8 cellular contexts compared by ENCODE assay signal in the genomic region with DNA sequence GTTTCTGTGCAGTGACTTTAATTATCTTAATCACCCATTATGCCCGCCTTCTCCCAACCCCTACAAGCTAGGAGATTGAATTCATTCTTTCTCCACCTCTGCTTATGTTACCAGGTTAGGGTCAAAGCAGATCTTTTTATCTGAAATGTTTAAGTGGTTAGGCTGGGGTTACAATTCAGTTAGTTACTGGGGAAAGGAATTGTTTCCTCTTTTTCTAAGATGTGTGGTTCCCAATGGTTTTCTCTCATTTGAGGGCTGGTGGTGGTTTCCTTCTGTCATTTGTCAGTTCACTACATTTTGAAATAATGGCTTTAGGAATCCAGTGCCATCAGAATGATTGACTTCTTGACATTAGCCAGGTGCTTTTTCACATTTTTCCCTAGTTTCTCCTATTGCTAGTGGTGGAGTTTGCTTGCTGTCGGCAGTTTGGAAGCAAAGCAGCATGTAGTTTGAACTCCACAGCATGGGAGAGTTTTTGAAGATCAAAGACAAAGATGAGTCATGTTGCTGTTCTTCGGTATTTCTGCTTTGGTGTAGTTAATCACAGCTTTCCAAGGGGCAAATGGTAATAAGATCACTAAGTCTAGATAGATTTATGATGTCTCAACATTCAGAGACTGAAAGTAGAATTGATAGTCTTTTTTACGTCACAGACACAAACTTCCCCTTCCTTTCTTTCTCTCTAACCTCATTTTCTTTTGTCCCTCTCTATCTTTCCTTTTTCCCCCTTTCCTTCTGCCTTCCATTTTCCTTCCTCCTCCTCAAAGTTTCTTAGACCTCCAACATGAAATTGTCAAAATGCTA.
A peak's percentile ranks its signal among the peaks of the same experiment; 100 is the strongest.
DNase-seq lines count a peak whose midpoint lies in the region; ATAC-seq, FAIRE-seq and TF ChIP-seq lines count a peak whose summit lies in the region.

No MANE protein-coding gene starts in this region.

- H3K27ac ChIP-seq in kidney (ENCODE audit: low read depth in 2 of 2, low read length in 2 of 2), result no peak overlapping the region

- H3K4me3 Mint-ChIP-seq in HFFc6 (peak overlapping the region; percentile 11; the same call in 1 of the 2 replicates), T-helper 17 cell (no peak overlapping the region)

- H3K36me3 ChIP-seq in kidney (ENCODE audit: control insufficient read depth in 1 of 2, insufficient read depth in 2 of 2, low read length in 2 of 2), result no peaks in the 10 kb centered on the region

- TF ChIP-seq CTCF in HFFc6 (IDR thresholded peaks at IDR 0.05), result no peak
- no peak for TF ChIP-seq CTCF in kidney (IDR thresholded peaks at IDR 0.05; ENCODE audit: borderline replicate concordance, extremely low read depth, insufficient read depth)

- H3K36me3 Mint-ChIP-seq in HFFc6 (ENCODE audit: low read depth) (peaks cover 10% of the 10 kb centered on the region; the same call in 1 of the 2 replicates), T-helper 17 cell (ENCODE audit: low read depth) (peaks cover 2% of the 10 kb centered on the region)

- DNase-seq in COLO829 (ENCODE audit: low spot score), result peak; percentile 96
- DNase-seq in HFFc6, result peak; percentile 50
- DNase-seq in T-helper 17 cell, result no peak
- DNase-seq in kidney tubule cell (ENCODE audit: low spot score), result peak; percentile 62
- DNase-seq in mucosa of gallbladder (ENCODE audit: low spot score), result no peak
- no peak for DNase-seq in NCI-H1930 (lab: John Stamatoyannopoulos, UW)
- DNase-seq in kidney, result no peak

- intact Hi-C loops in kidney (cut with DNase I), result no loop called here

- H3K4me1 ChIP-seq in kidney (ENCODE audit: control insufficient read depth in 1 of 2, insufficient read depth in 1 of 2, low read depth in 1 of 2, low read length in 2 of 2), result peaks cover 6 to 8% of the 10 kb centered on the region in 2 donors

- ATAC-seq in T-helper 17 cell, result no peak
- ATAC-seq in GM21786 (IDR thresholded peaks at IDR 0.05; ENCODE audit: unreplicated experiment), result no peak

- H3K9ac ChIP-seq in kidney (ENCODE audit: low read length in 2 of 2), result no peak overlapping the region

- H3K27ac Mint-ChIP-seq in HFFc6, result peak overlapping the region; percentile 39
- H3K27ac Mint-ChIP-seq in T-helper 17 cell, result peak overlapping the region; percentile 68

- no peak for FAIRE-seq in kidney (lab: Jason Lieb, UNC)

- no peak overlapping the region for H3K4me3 ChIP-seq in kidney (ENCODE audit: low read length in 2 of 2)

- H3K27me3 Mint-ChIP-seq in HFFc6 (ENCODE audit: insufficient read depth) (peaks cover 3% of the 10 kb centered on the region; the same call in 1 of the 2 replicates), T-helper 17 cell (no peaks in the 10 kb centered on the region)

- H3K4me1 Mint-ChIP-seq in HFFc6 (ENCODE audit: low read depth) (peaks cover 55% of the 10 kb centered on the region), T-helper 17 cell (peaks cover 39% of the 10 kb centered on the region)

- no peaks in the 10 kb centered on the region for H3K9me3 Mint-ChIP-seq in HFFc6

- no peaks in the 10 kb centered on the region for H3K9me3 ChIP-seq in T-helper 17 cell (ENCODE audit: control insufficient read depth, low read length, poor library complexity, severe bottlenecking)
- H3K9me3 ChIP-seq in kidney (ENCODE audit: control insufficient read depth in 1 of 2, low read length in 2 of 2), result no peaks in the 10 kb centered on the region

Comparison
In these comparisons a context has a peak if more than half of its experiments do, and no peak if none do; other contexts are left out.
1. DNase-seq: peak in COLO829 (single experiment), HFFc6 (single experiment) and kidney tubule cell (single experiment); none in T-helper 17 cell (0 of 3), mucosa of gallbladder (single experiment), NCI-H1930 (0 of 2) and kidney (single experiment).